Comparison of ENCODE assay signal across 30 cellular contexts in the genomic region with DNA sequence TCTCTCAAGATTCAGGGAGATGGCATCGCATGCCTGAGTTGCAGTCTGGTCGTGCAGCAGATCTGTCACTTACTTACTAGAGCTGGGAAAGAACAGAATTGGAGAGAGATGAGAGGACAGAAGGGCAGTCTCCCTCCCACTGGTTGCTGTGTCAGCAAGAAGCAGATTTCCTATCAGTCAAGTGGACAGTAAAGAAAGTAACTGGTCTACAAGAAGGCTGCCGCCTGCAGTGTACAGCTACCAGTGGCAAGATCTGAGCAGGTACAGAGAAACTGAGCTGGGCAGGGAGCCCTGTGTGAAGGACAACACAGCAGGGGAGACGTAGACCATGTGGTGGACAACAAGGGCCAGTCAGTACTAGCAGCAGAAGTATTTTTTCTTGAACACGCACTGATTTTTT. TPM values are rescaled to one million over a fixed set of nuclear protein-coding genes. Genes with fewer than 3 reads are reported as not detected.
"Had no signal": no experiment of that assay in that cellular context is flagged by ENCODE, and none has a peak within 500 bp of the region (broad histone marks: within the 10 kb centered on the region; RNA-seq: fewer than 3 reads in every experiment).

No MANE protein-coding gene starts in this region.

- H3K4me3 ChIP-seq: cardiac muscle cell, MG63, SJCRH30 had no signal

- H3K36me3 ChIP-seq: brain microvascular endothelial cell, cardiac muscle cell, MG63, SJCRH30 had no signal

- H3K4me2 ChIP-seq: SK-N-SH had no signal

- H3K4me3 Mint-ChIP-seq: activated CD4-positive, alpha-beta T cell treated with anti-CD3 and anti-CD28 coated beads for 36 hours; activated CD8-positive, alpha-beta T cell treated with anti-CD3 and anti-CD28 coated beads for 36 hours; activated naive CD4-positive, alpha-beta T cell treated with anti-CD3 and anti-CD28 coated beads, Interleukin-2, amount 10 ng/mL, durations not matched to agents 7 days and 5 days; activated naive CD8-positive, alpha-beta T cell treated with anti-CD3 and anti-CD28 coated beads for 36 hours; activated T-cell treated with anti-CD3 and anti-CD28 coated beads, Interleukin-2, amount 50 U/mL, for 72 hours had no signal

- H3K27ac Mint-ChIP-seq: activated CD4-positive, alpha-beta T cell treated with anti-CD3 and anti-CD28 coated beads for 36 hours; activated CD8-positive, alpha-beta T cell treated with anti-CD3 and anti-CD28 coated beads for 36 hours; activated naive CD4-positive, alpha-beta T cell treated with anti-CD3 and anti-CD28 coated beads, Interleukin-2, amount 10 ng/mL, durations not matched to agents 7 days and 5 days; activated naive CD8-positive, alpha-beta T cell treated with anti-CD3 and anti-CD28 coated beads for 36 hours; activated T-cell treated with anti-CD3 and anti-CD28 coated beads, Interleukin-2, amount 50 U/mL, for 72 hours; activated T-helper 2 cell treated with anti-CD3 and anti-CD28 coated beads, Interferon-gamma antibody, Interleukin-2, Interleukin-4, amounts not matched to agents 10 μg/mL and 5 μg/mL and 100 μg/mL, durations not matched to agents 14 hours and 24 hours and 36 hours had no signal

- H3K27ac ChIP-seq: brain microvascular endothelial cell, cardiac muscle cell, RWPE1, SJCRH30, VCaP had no signal

- H3K27me3 Mint-ChIP-seq: activated CD8-positive, alpha-beta T cell treated with anti-CD3 and anti-CD28 coated beads for 36 hours; activated naive CD4-positive, alpha-beta T cell treated with anti-CD3 and anti-CD28 coated beads, Interleukin-2, amount 10 ng/mL, durations not matched to agents 7 days and 5 days; activated naive CD8-positive, alpha-beta T cell treated with anti-CD3 and anti-CD28 coated beads for 36 hours had no signal

- H3K9ac ChIP-seq: SK-N-SH had no signal

- H3K36me3 Mint-ChIP-seq: activated naive CD4-positive, alpha-beta T cell treated with anti-CD3 and anti-CD28 coated beads, Interleukin-2, amount 10 ng/mL, durations not matched to agents 7 days and 5 days; activated naive CD8-positive, alpha-beta T cell treated with anti-CD3 and anti-CD28 coated beads for 36 hours had no signal

- DNase-seq: activated CD4-positive, alpha-beta T cell treated with anti-CD3 and anti-CD28 coated beads for 36 hours; activated CD4-positive, alpha-beta T cell treated with anti-CD3 and anti-CD28 coated beads, Interleukin-2, amount 50 U/mL, for 1 hour; activated CD8-positive, alpha-beta memory T cell treated with anti-CD3 and anti-CD28 coated beads, Interleukin-2, amount 50 U/mL, for 4 hours; activated CD8-positive, alpha-beta T cell treated with anti-CD3 and anti-CD28 coated beads for 36 hours; activated gamma-delta T cell treated with Interleukin-2 at 50 U/mL for 16 hours; activated naive CD4-positive, alpha-beta T cell treated with anti-CD3 and anti-CD28 coated beads, Interleukin-2, amount 10 ng/mL, durations not matched to agents 7 days and 5 days; activated naive CD8-positive, alpha-beta T cell treated with anti-CD3 and anti-CD28 coated beads for 36 hours; activated T-cell treated with anti-CD3 and anti-CD28 coated beads, Interleukin-2, amount 50 U/mL, for 72 hours; brain microvascular endothelial cell; MG63; MV-4-11; NCI-H1092 treated with DMSO at 0.1 percent for 48 hours; NCI-H1417 treated with DMSO at 0.1 percent for 48 hours; NCI-H1694; NCI-H2029; NCI-H446; NCI-H526; NCI-H774; NK-92 treated with Interleukin-12 subunit alpha and Interleukin-12 subunit beta, amount 100 ng/mL, for 24 hours; OCI-M1; Right ventricle myocardium superior; SJCRH30; SK-N-SH; T-helper 1 cell had no signal

- H3K9me3 ChIP-seq: MG63, SK-N-SH had no signal

- ATAC-seq: activated CD4-positive, alpha-beta T cell treated with anti-CD3 and anti-CD28 coated beads for 36 hours; activated CD8-positive, alpha-beta T cell treated with anti-CD3 and anti-CD28 coated beads for 36 hours; activated T-cell treated with anti-CD3 and anti-CD28 coated beads, Interleukin-2, amount 50 U/mL, for 72 hours; Panc1 had no signal

- H3K27me3 ChIP-seq: brain microvascular endothelial cell, cardiac muscle cell, MG63, SJCRH30 had no signal

- H3K4me1 Mint-ChIP-seq: activated CD4-positive, alpha-beta T cell treated with anti-CD3 and anti-CD28 coated beads for 36 hours; activated naive CD4-positive, alpha-beta T cell treated with anti-CD3 and anti-CD28 coated beads, Interleukin-2, amount 10 ng/mL, durations not matched to agents 7 days and 5 days; activated naive CD8-positive, alpha-beta T cell treated with anti-CD3 and anti-CD28 coated beads for 36 hours had no signal

RNA-seq across cellular contexts. Expression of gene PCSK2, which starts 49.5 kb away (rescaled TPM):
- total RNA-seq: activated CD4-positive, alpha-beta T cell treated with anti-CD3 and anti-CD28 coated beads for 36 hours; activated CD8-positive, alpha-beta T cell treated with anti-CD3 and anti-CD28 coated beads for 36 hours; activated naive CD8-positive, alpha-beta T cell treated with anti-CD3 and anti-CD28 coated beads for 36 hours; activated T-cell treated with anti-CD3 and anti-CD28 coated beads, Interleukin-2, amount 50 U/mL, for 72 hours; activated T-helper 2 cell treated with anti-CD3 and anti-CD28 coated beads, Interferon-gamma antibody, Interleukin-2, Interleukin-4, amounts not matched to agents 10 μg/mL and 5 μg/mL and 100 μg/mL, durations not matched to agents 14 hours and 24 hours and 36 hours; SJCRH30; T-helper 2 cell treated with Interferon-gamma antibody and Interleukin-4, amounts not matched to agents 100 ng/mL and 5 ng/mL, for 36 hours had no signal
- polyA plus RNA-seq: SK-N-SH had no signal
